35 cellular contexts compared by ENCODE assay signal in the genomic region with DNA sequence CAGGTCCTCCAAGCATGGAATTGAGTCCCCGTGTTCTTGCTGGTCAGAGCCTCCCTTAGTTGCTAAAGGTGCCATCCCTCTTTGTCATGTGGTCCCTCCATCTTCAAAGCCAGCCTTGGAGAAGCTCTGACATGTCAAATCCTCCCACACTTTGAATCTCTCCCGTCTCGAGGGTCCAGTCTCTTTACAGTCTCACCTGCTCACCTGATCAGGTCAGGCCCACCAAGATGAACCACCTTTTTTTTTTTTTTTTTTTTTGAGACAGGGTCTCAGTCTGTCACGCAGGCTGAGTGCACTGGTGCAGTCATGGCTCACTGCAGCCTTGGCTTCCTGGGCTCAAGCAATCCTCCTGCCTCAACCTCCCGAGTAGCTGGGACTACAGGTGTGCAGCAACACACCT.
"Had no signal": no experiment of that assay in that cellular context is flagged by ENCODE, and none has a peak within 500 bp of the region (broad histone marks: within the 10 kb centered on the region; RNA-seq: fewer than 3 reads in every experiment).

No MANE protein-coding gene starts in this region.

- DNase-seq: Karpas-422, Kasumi-1, MG63, MM.1S, MV-4-11, NCI-H1048, NCI-H1092, NCI-H1092 treated with DMSO at 0.1 percent for 48 hours, NCI-H1105, NCI-H1105 treated with DMSO at 0.1 percent for 48 hours, NCI-H1417, NCI-H1417 treated with DMSO at 0.1 percent for 48 hours, NCI-H1436, NCI-H1436 treated with DMSO at 0.1 percent for 48 hours, NCI-H146, NCI-H1694, NCI-H1694 treated with DMSO at 0.1 percent for 48 hours, NCI-H187, NCI-H187 treated with DMSO at 0.1 percent for 48 hours, NCI-H1930, NCI-H2029, NCI-H2029 treated with DMSO at 0.1 percent for 48 hours, NCI-H2081, NCI-H2081 treated with DMSO at 0.1 percent for 48 hours, NCI-H2107, NCI-H2171, NCI-H2171 treated with DMSO at 0.1 percent for 48 hours, NCI-H2227 treated with DMSO at 0.1 percent for 48 hours, NCI-H226, NCI-H345, NCI-H446, NCI-H446 treated with DMSO at 0.1 percent for 48 hours, NCI-H510A, NCI-H510A treated with DMSO at 0.1 percent for 48 hours, NCI-H524 had no signal

- H3K27me3 ChIP-seq: MG63 had no signal

- H3K9me3 ChIP-seq: MG63 had no signal

- H3K36me3 ChIP-seq: MG63 had no signal

- H3K4me3 ChIP-seq: MG63 had no signal
